19 cellular contexts compared by ENCODE assay signal in genomic region chr10:43267811-43268210, GRCh38. TPM values are rescaled to one million over a fixed set of nuclear protein-coding genes. Genes with fewer than 3 reads are reported as not detected.
A peak's percentile ranks its signal among the peaks of the same experiment; 100 is the strongest.
DNase-seq lines count a peak whose midpoint lies in the region; ATAC-seq and TF ChIP-seq lines count a peak whose summit lies in the region.
"Had no signal": no experiment of that assay in that cellular context is flagged by ENCODE, and none has a peak within 500 bp of the region (broad histone marks: within the 10 kb centered on the region; RNA-seq: fewer than 3 reads in every experiment).

No MANE protein-coding gene starts in this region.

- peak overlapping the region; percentile 75 for H3K4me3 Mint-ChIP-seq in activated naive CD4-positive, alpha-beta T cell treated with anti-CD3 and anti-CD28 coated beads, Interleukin-2, amount 10 ng/mL, durations not matched to agents 7 days and 5 days
- H3K4me3 Mint-ChIP-seq in activated CD4-positive, alpha-beta memory T cell treated with anti-CD3 and anti-CD28 coated beads for 36 hours = peak overlapping the region; percentile 51
- H3K4me3 Mint-ChIP-seq in stimulated activated naive B cell treated with anti-CD40 and anti-IgM and Interleukin-4, amounts not matched to agents 10 μg/mL and 1 μg/mL and 100 μg/mL, for 72 hours = peak overlapping the region; percentile 8 to 17

- H3K36me3 Mint-ChIP-seq in activated naive CD4-positive, alpha-beta T cell treated with anti-CD3 and anti-CD28 coated beads, Interleukin-2, amount 10 ng/mL, durations not matched to agents 7 days and 5 days = no peaks in the 10 kb centered on the region
- H3K36me3 Mint-ChIP-seq in activated naive CD4-positive, alpha-beta T cell treated with anti-CD3 and anti-CD28 coated beads, Interleukin-2, amount 50 U/mL, for 72 hours = peaks cover 0 to 5% of the 10 kb centered on the region in 2 donors
- H3K36me3 Mint-ChIP-seq in activated CD4-positive, alpha-beta memory T cell treated with anti-CD3 and anti-CD28 coated beads for 36 hours = no peaks in the 10 kb centered on the region
- H3K36me3 Mint-ChIP-seq in stimulated activated naive B cell treated with anti-CD40 and anti-IgM and Interleukin-4, amounts not matched to agents 10 μg/mL and 1 μg/mL and 100 μg/mL, for 72 hours = no peaks in the 10 kb centered on the region

- peaks cover 54 to 92% of the 10 kb centered on the region in 2 donors for H3K27me3 ChIP-seq in left lung

- H3K27ac ChIP-seq in left lung = no peak overlapping the region
- H3K27ac ChIP-seq: neutrophil, right lobe of liver had no signal

- peaks cover 0 to 5% of the 10 kb centered on the region in 2 donors for H3K4me1 ChIP-seq in left lung
- H3K4me1 ChIP-seq: right lobe of liver had no signal

- no peak for TF ChIP-seq CTCF in left lung (IDR thresholded peaks at IDR 0.05)

- CTCF ChIA-PET in activated naive CD4-positive, alpha-beta T cell treated with anti-CD3 and anti-CD28 coated beads, Interleukin-2, amount 10 ng/mL, durations not matched to agents 7 days and 5 days (lab: Charles Lee) = interaction anchor here (0.7 to 1.8 kb wide), 6 partner anchors 12 to 195 kb away, joined by 3 to 8 read pairs (median 3); no protein-coding TSS in a partner anchor
- CTCF ChIA-PET in activated CD4-positive, alpha-beta memory T cell treated with anti-CD3 and anti-CD28 coated beads for 36 hours (lab: Charles Lee) = interaction anchor here (0.7 to 2.6 kb wide), 5 partner anchors 10 to 37 kb away, joined by 3 to 15 read pairs (median 5); no protein-coding TSS in a partner anchor

- POLR2A ChIA-PET in activated CD4-positive, alpha-beta memory T cell treated with anti-CD3 and anti-CD28 coated beads for 36 hours (lab: Charles Lee) = no interaction called here

- DNase-seq in activated naive CD4-positive, alpha-beta T cell treated with anti-CD3 and anti-CD28 coated beads, Interleukin-2, amount 10 ng/mL, durations not matched to agents 7 days and 5 days = no peak
- no peak for DNase-seq in activated naive CD4-positive, alpha-beta T cell treated with anti-CD3 and anti-CD28 coated beads, Interleukin-2, amount 50 U/mL, for 72 hours (ENCODE audit: low spot score in 2 of 2)
- no peak for DNase-seq in activated CD4-positive, alpha-beta memory T cell treated with anti-CD3 and anti-CD28 coated beads for 36 hours
- DNase-seq in germinal center (ENCODE audit: low spot score) (peak; percentile 1), NCI-H2029 (lab: John Stamatoyannopoulos, UW) (no peak), left lung (no peak)
- no peak for DNase-seq in stimulated activated naive B cell treated with anti-CD40 and anti-IgM and Interleukin-4, amounts not matched to agents 10 μg/mL and 1 μg/mL and 100 μg/mL, for 72 hours
- DNase-seq: amygdala, erythroblast, glutamatergic neuron, NCI-H1417 treated with DMSO at 0.1 percent for 48 hours, right lobe of liver, SK-N-SH had no signal

- intact Hi-C loops in activated CD4-positive, alpha-beta memory T cell treated with anti-CD3 and anti-CD28 coated beads for 36 hours (cut with micrococcal nuclease) = loop anchor here (5.0 kb wide), 1 partner anchor 194 kb away; no protein-coding TSS in a partner anchor
- intact Hi-C loops in left lung (cut with DNase I) = no loop called here

- H3K9me3 ChIP-seq in left lung = no peaks in the 10 kb centered on the region
- H3K9me3 ChIP-seq: neutrophil, right lobe of liver, SK-N-SH had no signal

- peaks cover 9% of the 10 kb centered on the region for H3K4me1 Mint-ChIP-seq in activated naive CD4-positive, alpha-beta T cell treated with anti-CD3 and anti-CD28 coated beads, Interleukin-2, amount 10 ng/mL, durations not matched to agents 7 days and 5 days
- peaks cover 4% of the 10 kb centered on the region for H3K4me1 Mint-ChIP-seq in activated CD4-positive, alpha-beta memory T cell treated with anti-CD3 and anti-CD28 coated beads for 36 hours (ENCODE audit: low read depth)
- peaks cover 10 to 14% of the 10 kb centered on the region in 2 donors for H3K4me1 Mint-ChIP-seq in stimulated activated naive B cell treated with anti-CD40 and anti-IgM and Interleukin-4, amounts not matched to agents 10 μg/mL and 1 μg/mL and 100 μg/mL, for 72 hours

- no peak overlapping the region for H3K4me3 ChIP-seq in left lung
- H3K4me3 ChIP-seq: lung, right lobe of liver had no signal

- H3K9me3 Mint-ChIP-seq in activated naive CD4-positive, alpha-beta T cell treated with anti-CD3 and anti-CD28 coated beads, Interleukin-2, amount 10 ng/mL, durations not matched to agents 7 days and 5 days = no peaks in the 10 kb centered on the region
- H3K9me3 Mint-ChIP-seq in activated naive CD4-positive, alpha-beta T cell treated with anti-CD3 and anti-CD28 coated beads, Interleukin-2, amount 50 U/mL, for 72 hours = no peaks in the 10 kb centered on the region
- H3K9me3 Mint-ChIP-seq in activated CD4-positive, alpha-beta memory T cell treated with anti-CD3 and anti-CD28 coated beads for 36 hours = no peaks in the 10 kb centered on the region
- H3K9me3 Mint-ChIP-seq in stimulated activated naive B cell treated with anti-CD40 and anti-IgM and Interleukin-4, amounts not matched to agents 10 μg/mL and 1 μg/mL and 100 μg/mL, for 72 hours = peaks cover 0 to 2% of the 10 kb centered on the region in 2 donors

- H3K27ac Mint-ChIP-seq in activated naive CD4-positive, alpha-beta T cell treated with anti-CD3 and anti-CD28 coated beads, Interleukin-2, amount 10 ng/mL, durations not matched to agents 7 days and 5 days = no peak overlapping the region
- H3K27ac Mint-ChIP-seq in activated naive CD4-positive, alpha-beta T cell treated with anti-CD3 and anti-CD28 coated beads, Interleukin-2, amount 50 U/mL, for 72 hours = no peak overlapping the region
- H3K27ac Mint-ChIP-seq in activated CD4-positive, alpha-beta memory T cell treated with anti-CD3 and anti-CD28 coated beads for 36 hours = no peak overlapping the region
- no peak overlapping the region for H3K27ac Mint-ChIP-seq in stimulated activated naive B cell treated with anti-CD40 and anti-IgM and Interleukin-4, amounts not matched to agents 10 μg/mL and 1 μg/mL and 100 μg/mL, for 72 hours

- no peaks in the 10 kb centered on the region for H3K36me3 ChIP-seq in left lung
- H3K36me3 ChIP-seq: neutrophil, right lobe of liver had no signal

- no peak for ATAC-seq in activated naive CD4-positive, alpha-beta T cell treated with anti-CD3 and anti-CD28 coated beads, Interleukin-2, amount 50 U/mL, for 72 hours
- no peak for ATAC-seq in stimulated activated naive B cell treated with anti-CD40 and anti-IgM and Interleukin-4, amounts not matched to agents 10 μg/mL and 1 μg/mL and 100 μg/mL, for 72 hours (replicated peaks)
- ATAC-seq in HG03457 (IDR thresholded peaks at IDR 0.05; ENCODE audit: unreplicated experiment) (no peak), left lung (no peak)
- ATAC-seq: Panc1, right lobe of liver had no signal

- peaks cover 90% of the 10 kb centered on the region for H3K27me3 Mint-ChIP-seq in activated naive CD4-positive, alpha-beta T cell treated with anti-CD3 and anti-CD28 coated beads, Interleukin-2, amount 10 ng/mL, durations not matched to agents 7 days and 5 days
- H3K27me3 Mint-ChIP-seq in activated CD4-positive, alpha-beta memory T cell treated with anti-CD3 and anti-CD28 coated beads for 36 hours = peaks cover 37% of the 10 kb centered on the region
- H3K27me3 Mint-ChIP-seq in stimulated activated naive B cell treated with anti-CD40 and anti-IgM and Interleukin-4, amounts not matched to agents 10 μg/mL and 1 μg/mL and 100 μg/mL, for 72 hours = peaks cover 69 to 82% of the 10 kb centered on the region in 2 donors

RNA-seq across cellular contexts. Expression of gene RASGEF1A, which starts 0.9 kb away (rescaled TPM):
- total RNA-seq in activated naive CD4-positive, alpha-beta T cell treated with anti-CD3 and anti-CD28 coated beads, Interleukin-2, amount 50 U/mL, for 72 hours = under 1 TPM; 0.39 to 0.66 TPM
- 1 to 10 TPM; 1.2 to 1.9 TPM for total RNA-seq in activated CD4-positive, alpha-beta memory T cell treated with anti-CD3 and anti-CD28 coated beads for 36 hours
- 1 to 10 TPM; 2.0 to 3.1 TPM for total RNA-seq in left lung
- total RNA-seq: HT-29, LHCN-M2 had no signal

Comparison
In these comparisons a context has a peak if more than half of its experiments do, and no peak if none do; other contexts are left out.
1. H3K4me3 Mint-ChIP-seq: peak in every context shown above with its lines; median percentile 75 in activated naive CD4-positive, alpha-beta T cell treated with anti-CD3 and anti-CD28 coated beads, Interleukin-2, amount 10 ng/mL, durations not matched to agents 7 days and 5 days; 51 in activated CD4-positive, alpha-beta memory T cell treated with anti-CD3 and anti-CD28 coated beads for 36 hours; 12 in stimulated activated naive B cell treated with anti-CD40 and anti-IgM and Interleukin-4, amounts not matched to agents 10 μg/mL and 1 μg/mL and 100 μg/mL, for 72 hours.